8 cellular contexts compared by ENCODE assay signal in the genomic region with DNA sequence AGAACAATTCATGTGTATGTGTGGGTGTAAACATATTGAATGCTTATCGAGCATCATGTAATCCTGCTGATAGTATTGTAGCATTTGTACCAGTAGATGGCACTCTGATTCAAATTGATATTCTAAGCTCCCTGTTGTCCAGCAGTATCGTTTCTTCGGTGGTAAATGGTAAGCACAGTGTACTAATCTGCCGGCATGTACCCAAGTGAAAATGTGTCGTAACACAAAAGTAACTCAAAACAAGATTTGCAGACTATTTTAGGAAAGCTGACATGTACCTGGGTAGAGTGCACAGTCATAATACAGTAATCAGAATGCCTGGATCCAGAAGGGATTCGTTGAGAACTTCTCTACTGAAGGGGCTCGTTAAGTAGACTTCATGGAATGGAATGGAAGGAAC. TPM values are rescaled to one million over a fixed set of nuclear protein-coding genes. Genes with fewer than 3 reads are reported as not detected.
A peak's percentile ranks its signal among the peaks of the same experiment; 100 is the strongest.
DNase-seq lines count a peak whose midpoint lies in the region; ATAC-seq and TF ChIP-seq lines count a peak whose summit lies in the region.

No MANE protein-coding gene starts in this region.

- H3K4me2 ChIP-seq in Karpas-422 (ENCODE audit: low read depth, low read length, poor library complexity, severe bottlenecking) (peak overlapping the region; percentile 68), mammary epithelial cell (ENCODE audit: insufficient read depth, low read depth, low read length) (peak overlapping the region; percentile 28)

- no peaks in the 10 kb centered on the region for H3K27me3 ChIP-seq in CD4-positive, alpha-beta T cell (ENCODE audit: control insufficient read depth, insufficient read depth, low read length)
- no peaks in the 10 kb centered on the region for H3K27me3 ChIP-seq in Karpas-422 (ENCODE audit: low read length)
- H3K27me3 ChIP-seq in NT2/D1 (ENCODE audit: insufficient read depth, insufficient read length): no peaks in the 10 kb centered on the region
- H3K27me3 ChIP-seq in mammary epithelial cell (ENCODE audit: insufficient read depth, low read length): no peaks in the 10 kb centered on the region
- peaks cover 3% of the 10 kb centered on the region for H3K27me3 ChIP-seq in kidney epithelial cell (ENCODE audit: control insufficient read depth, insufficient read depth, low read length)
- no peaks in the 10 kb centered on the region for H3K27me3 ChIP-seq in testis

- ATAC-seq in CD4-positive, alpha-beta T cell (ENCODE audit: poor library complexity): peak; percentile 49
- peak; percentile 53 for ATAC-seq in GM19025 (IDR thresholded peaks at IDR 0.05; ENCODE audit: low read depth, unreplicated experiment)

- H2AFZ ChIP-seq in Karpas-422 (ENCODE audit: low read length): peak overlapping the region; percentile 31
- H2AFZ ChIP-seq in mammary epithelial cell (ENCODE audit: low read depth, low read length): peak overlapping the region; percentile 14

- H4K20me1 ChIP-seq in Karpas-422 (ENCODE audit: insufficient read depth, low read depth, low read length) (no peaks in the 10 kb centered on the region), mammary epithelial cell (ENCODE audit: insufficient read depth, low read length) (no peaks in the 10 kb centered on the region)

- POLR2A ChIA-PET in CD4-positive, alpha-beta T cell (lab: Charles Lee): interaction anchor here (1.5 kb wide), 1 partner anchor 1031 kb away, joined by 4 read pairs; no protein-coding TSS in a partner anchor

- H3K9me3 ChIP-seq in CD4-positive, alpha-beta T cell (ENCODE audit: control insufficient read depth, low read length): no peaks in the 10 kb centered on the region
- no peaks in the 10 kb centered on the region for H3K9me3 ChIP-seq in Karpas-422 (ENCODE audit: low read length)
- H3K9me3 ChIP-seq in NT2/D1 (ENCODE audit: insufficient read depth, low read length): no peaks in the 10 kb centered on the region
- H3K9me3 ChIP-seq in mammary epithelial cell (replicated peaks; ENCODE audit: insufficient read depth, low read length): no peaks in the 10 kb centered on the region
- no peaks in the 10 kb centered on the region for H3K9me3 ChIP-seq in testis

- in situ Hi-C loops in mammary epithelial cell (cut with MboI; ENCODE audit: low sequenced_read_pairs in 2 of 2): loop anchor here (10.0 to 25.0 kb wide), 5 partner anchors 316 to 1041 kb away; no protein-coding TSS in a partner anchor

- H3K4me1 ChIP-seq in Karpas-422 (ENCODE audit: low read length) (peaks cover 29% of the 10 kb centered on the region), NT2/D1 (ENCODE audit: insufficient read depth, insufficient read length) (no peaks in the 10 kb centered on the region), mammary epithelial cell (ENCODE audit: insufficient read depth, low read length) (no peaks in the 10 kb centered on the region), testis (no peaks in the 10 kb centered on the region)

- 32% methylated on average over 7 of the region's 7 CpGs for WGBS in mammary epithelial cell (ENCODE audit: low coverage, missing lambda C conversion rate)
- WGBS in testis, 2 donors: 21 to 28% methylated on average over 7 of the region's 7 CpGs

- CTCF ChIA-PET in CD4-positive, alpha-beta T cell (lab: Charles Lee): interaction anchor here (0.5 to 1.5 kb wide), 6 partner anchors 14 to 1031 kb away, joined by 3 to 13 read pairs (median 4); no protein-coding TSS in a partner anchor
- CTCF ChIA-PET in mammary epithelial cell (lab: Charles Lee; ENCODE audit: low non-redundant PET): interaction anchor here (0.7 to 1.0 kb wide), 3 partner anchors 325 to 488 kb away, joined by 3 to 4 read pairs (median 4); no protein-coding TSS in a partner anchor

- no peak overlapping the region for H3K4me3 Mint-ChIP-seq in CD4-positive, alpha-beta T cell

- BruUV-seq in mammary epithelial cell (replicated peaks; lab: Mats Ljungman, UMichigan): no TSS peak

- DNase-seq in CD4-positive, alpha-beta T cell: no peak
- DNase-seq in Karpas-422: peak; percentile 90
- peak; percentile 42 for DNase-seq in NT2/D1 (ENCODE audit: low read depth, low spot score)
- peak; percentile 48 for DNase-seq in mammary epithelial cell
- peak; percentile 31 for DNase-seq in kidney epithelial cell (ENCODE audit: low read depth)
- no peak for DNase-seq in testis
- no peak for DNase-seq in activated CD4-positive, alpha-beta T cell treated with anti-CD3 and anti-CD28 coated beads for 48 hours

- dilution Hi-C loops in mammary epithelial cell (cut with HindIII; ENCODE audit: low sequenced_read_pairs): loop anchor here (25.0 kb wide), 1 partner anchor 766 kb away; no protein-coding TSS in a partner anchor

- H3K27ac ChIP-seq in CD4-positive, alpha-beta T cell (ENCODE audit: low read depth, low read length): no peak overlapping the region
- H3K27ac ChIP-seq in Karpas-422 (ENCODE audit: low read length) (peak overlapping the region; percentile 45), mammary epithelial cell (ENCODE audit: insufficient read depth, low read depth, low read length) (no peak overlapping the region), testis (no peak overlapping the region)

- TF ChIP-seq CTCF in CD4-positive, alpha-beta T cell (IDR thresholded peaks at IDR 0.05): peak; percentile 72
- TF ChIP-seq CTCF in mammary epithelial cell (conservative IDR thresholded peaks at IDR 0.05 in 1 of 2, IDR thresholded peaks at IDR 0.05 in 1 of 2; ENCODE audit: extremely low read depth in 1 of 2, insufficient read depth in 1 of 2, low read depth in 1 of 2, low read length in 2 of 2): peak; percentile 71 to 83
- peak; percentile 59 for TF ChIP-seq CTCF in kidney epithelial cell (IDR thresholded peaks at IDR 0.05; ENCODE audit: insufficient read depth, low read length, poor library complexity, severe bottlenecking)
- peak; percentile 50 to 57 (median 52) for TF ChIP-seq CTCF in testis (IDR thresholded peaks at IDR 0.05)

- H3K79me2 ChIP-seq in Karpas-422 (ENCODE audit: low read length) (no peaks in the 10 kb centered on the region), mammary epithelial cell (ENCODE audit: insufficient read depth, low read length) (no peaks in the 10 kb centered on the region)

- H3K27ac Mint-ChIP-seq in CD4-positive, alpha-beta T cell: no peak overlapping the region

- H3K36me3 ChIP-seq in Karpas-422 (ENCODE audit: insufficient read depth, low read length): 0 out of 2 replicates have a peak, but pooled peaks cover 4% of the 10 kb centered on the region
- no peaks in the 10 kb centered on the region for H3K36me3 ChIP-seq in NT2/D1 (ENCODE audit: insufficient read depth, insufficient read length, low read length)
- H3K36me3 ChIP-seq in mammary epithelial cell (ENCODE audit: insufficient read depth, low read length): no peaks in the 10 kb centered on the region
- no peaks in the 10 kb centered on the region for H3K36me3 ChIP-seq in kidney epithelial cell (ENCODE audit: control insufficient read depth, insufficient read depth, low read length)
- no peaks in the 10 kb centered on the region for H3K36me3 ChIP-seq in testis (ENCODE audit: low read depth, missing control alignments)

- H3K9me2 ChIP-seq in Karpas-422 (replicated peaks; ENCODE audit: insufficient read depth, low read length): no peaks in the 10 kb centered on the region

- H3K4me3 ChIP-seq in Karpas-422 (ENCODE audit: low read length): peak overlapping the region; percentile 44; the same call in 1 of the 2 replicates
- H3K4me3 ChIP-seq in NT2/D1 (ENCODE audit: insufficient read length, low read depth): no peak overlapping the region
- H3K4me3 ChIP-seq in mammary epithelial cell (replicated peaks in 1 of 3; ENCODE audit: insufficient read depth in 1 of 3, low read depth in 2 of 3, low read length in 3 of 3): no peak overlapping the region
- H3K4me3 ChIP-seq in kidney epithelial cell (ENCODE audit: low read depth, low read length): no peak overlapping the region
- no peak overlapping the region for H3K4me3 ChIP-seq in testis

- no peaks in the 10 kb centered on the region for H3K9me3 Mint-ChIP-seq in CD4-positive, alpha-beta T cell

- H3K4me1 Mint-ChIP-seq in CD4-positive, alpha-beta T cell (ENCODE audit: low read depth): peaks cover 4% of the 10 kb centered on the region

- H3K36me3 Mint-ChIP-seq in CD4-positive, alpha-beta T cell (ENCODE audit: low read depth): no peaks in the 10 kb centered on the region

- H3K9ac ChIP-seq in Karpas-422 (ENCODE audit: low read length): peak overlapping the region; percentile 34; the same call in 1 of the 2 replicates
- no peak overlapping the region for H3K9ac ChIP-seq in NT2/D1 (ENCODE audit: insufficient read length, low read depth)
- no peak overlapping the region for H3K9ac ChIP-seq in mammary epithelial cell (ENCODE audit: insufficient read depth, low read length)

- peaks cover 15% of the 10 kb centered on the region for H3K27me3 Mint-ChIP-seq in CD4-positive, alpha-beta T cell

- intact Hi-C loops in CD4-positive, alpha-beta T cell (cut with DNase I, micrococcal nuclease): loop anchor here (1.0 to 5.0 kb wide), 5 partner anchors 371 to 1031 kb away; no protein-coding TSS in a partner anchor
- intact Hi-C loops in mammary epithelial cell (cut with micrococcal nuclease): loop anchor here (1.0 to 5.0 kb wide), 6 partner anchors 236 to 1046 kb away; a partner anchor contains a TSS
- intact Hi-C loops in testis (cut with DNase I; ENCODE audit: low total_unique reads): no loop called here

- TF ChIP-seq POLR2A in testis (IDR thresholded peaks at IDR 0.05): no peak

RNA-seq across cellular contexts. Expression of a gene that starts 31.7 kb away (rescaled TPM):
- total RNA-seq in CD4-positive, alpha-beta T cell: under 1 TPM in 1 of 2 experiments, not detected in 1; 0.20 TPM
- 3.5 and 4.6 TPM in 2 replicates for total RNA-seq in Karpas-422 (2014; rRNA removed; shearing (Covaris generic); ENCODE audit: low replicate concordance)
- total RNA-seq in mammary epithelial cell (1 to 10 TPM in 1 of 2 donors, under 1 TPM in 1; under 0.01 to 2.4 TPM), kidney epithelial cell (0.84 and 1.5 TPM in 2 replicates), testis (10 to 100 TPM; 15.2 to 29.8 TPM)
- polyA plus RNA-seq in mammary epithelial cell (0.41 TPM), testis (ENCODE audit: insufficient read depth, low read depth, low replicate concordance) (16.5 TPM)
- not detected for polyA minus RNA-seq in mammary epithelial cell

Comparison
In these comparisons a context has a peak if more than half of its experiments do, and no peak if none do; other contexts are left out.
1. DNase-seq: peak in Karpas-422 (single experiment), NT2/D1 (single experiment), mammary epithelial cell (single experiment) and kidney epithelial cell (single experiment); none in CD4-positive, alpha-beta T cell (0 of 10), testis (single experiment) and activated CD4-positive, alpha-beta T cell treated with anti-CD3 and anti-CD28 coated beads for 48 hours (single experiment).
2. Peak in every context shown above with its lines, with median percentiles within 50 percentile points of each other: CTCF ChIP-seq.